ENCODE assay signal across 28 cellular contexts in genomic region chr17:70261170-70261569, GRCh38.
"Had no signal": no experiment of that assay in that cellular context is flagged by ENCODE, and none has a peak within 500 bp of the region (broad histone marks: within the 10 kb centered on the region; RNA-seq: fewer than 3 reads in every experiment).

No MANE protein-coding gene starts in this region.

- H2AFZ ChIP-seq: neural progenitor cell had no signal

- H3K4me1 ChIP-seq: lower lobe of right lung, right atrium auricular region, right lobe of liver, testis, thyroid gland, vagina had no signal

- H3K4me3 ChIP-seq: left lung, lower lobe of right lung, neural progenitor cell, right atrium auricular region, right lobe of liver, smooth muscle cell, testis, thyroid gland, transverse colon, upper lobe of left lung, vagina had no signal

- H3K27me3 ChIP-seq: left lung, neural progenitor cell, neutrophil, right atrium auricular region, right lobe of liver, testis, thyroid gland, transverse colon, upper lobe of left lung, vagina had no signal

- H3K9ac ChIP-seq: neural progenitor cell had no signal

- DNase-seq: kidney; left colon; left lung; lower lobe of right lung; mammary epithelial cell; mesenchymal stem cell; naive B cell; natural killer cell; nephron progenitor cell; occipital lobe; right lobe of liver; stimulated activated CD4-positive, alpha-beta T cell treated with anti-CD3 and anti-CD28 coated beads, Interleukin-1b, Interleukin-23, amount 100 ng/mL, for 48 hours; stimulated activated CD4-positive, alpha-beta T cell treated with anti-CD3 and anti-CD28 coated beads, Interleukin-2, amount 100 ng/mL, for 48 hours; stimulated activated CD4-positive, alpha-beta T cell treated with anti-CD3 and anti-CD28 coated beads, Interleukin-4, amount 100 ng/mL, for 4 hours; stimulated activated CD8-positive, alpha-beta memory T cell treated with anti-CD3 and anti-CD28 coated beads, Interleukin-4, amount 100 ng/mL, for 48 hours; stimulated activated naive CD4-positive, alpha-beta T cell treated with Interleukin-2 at 50 U/mL for 16 hours; stimulated activated naive CD8-positive, alpha-beta T cell treated with anti-CD3 and anti-CD28 coated beads, Interleukin-15, amount 100 ng/mL, for 72 hours; substantia nigra; testis; thyroid gland; transverse colon; upper lobe of left lung had no signal

- H3K4me2 ChIP-seq: neural progenitor cell, smooth muscle cell had no signal

- ATAC-seq: left colon; left lung; lower lobe of right lung; natural killer cell; right lobe of liver; stimulated activated memory B cell treated with anti-CD40 and anti-IgM and Interleukin-4, amounts not matched to agents 10 μg/mL and 1 μg/mL and 100 μg/mL, for 72 hours; stimulated activated naive CD8-positive, alpha-beta T cell treated with anti-CD3 and anti-CD28 coated beads, Interleukin-15, amount 100 ng/mL, for 72 hours had no signal

- H3K9me3 ChIP-seq: left lung, lower lobe of right lung, neutrophil, right atrium auricular region, right lobe of liver, testis, thyroid gland, transverse colon, upper lobe of left lung, vagina had no signal

- H3K27ac ChIP-seq: left lung, lower lobe of right lung, neural progenitor cell, neutrophil, right atrium auricular region, right lobe of liver, thyroid gland, transverse colon, upper lobe of left lung, vagina had no signal

- H3K36me3 ChIP-seq: left lung, lower lobe of right lung, neural progenitor cell, neutrophil, right atrium auricular region, right lobe of liver, thyroid gland, transverse colon, upper lobe of left lung, vagina had no signal
